In genomic region chr3:136498919-136499447, GRCh38 we compare ENCODE assay signal across 1 cellular context.
TF ChIP-seq lines count a peak whose summit lies in the region.

No MANE protein-coding gene starts in this region.

TF ChIP-seq in HepG2, 621 proteins besides CTCF, POLR2A, EP300 and RAD21 (continued from another document):
- TF ChIP-seq, protein P1, sequence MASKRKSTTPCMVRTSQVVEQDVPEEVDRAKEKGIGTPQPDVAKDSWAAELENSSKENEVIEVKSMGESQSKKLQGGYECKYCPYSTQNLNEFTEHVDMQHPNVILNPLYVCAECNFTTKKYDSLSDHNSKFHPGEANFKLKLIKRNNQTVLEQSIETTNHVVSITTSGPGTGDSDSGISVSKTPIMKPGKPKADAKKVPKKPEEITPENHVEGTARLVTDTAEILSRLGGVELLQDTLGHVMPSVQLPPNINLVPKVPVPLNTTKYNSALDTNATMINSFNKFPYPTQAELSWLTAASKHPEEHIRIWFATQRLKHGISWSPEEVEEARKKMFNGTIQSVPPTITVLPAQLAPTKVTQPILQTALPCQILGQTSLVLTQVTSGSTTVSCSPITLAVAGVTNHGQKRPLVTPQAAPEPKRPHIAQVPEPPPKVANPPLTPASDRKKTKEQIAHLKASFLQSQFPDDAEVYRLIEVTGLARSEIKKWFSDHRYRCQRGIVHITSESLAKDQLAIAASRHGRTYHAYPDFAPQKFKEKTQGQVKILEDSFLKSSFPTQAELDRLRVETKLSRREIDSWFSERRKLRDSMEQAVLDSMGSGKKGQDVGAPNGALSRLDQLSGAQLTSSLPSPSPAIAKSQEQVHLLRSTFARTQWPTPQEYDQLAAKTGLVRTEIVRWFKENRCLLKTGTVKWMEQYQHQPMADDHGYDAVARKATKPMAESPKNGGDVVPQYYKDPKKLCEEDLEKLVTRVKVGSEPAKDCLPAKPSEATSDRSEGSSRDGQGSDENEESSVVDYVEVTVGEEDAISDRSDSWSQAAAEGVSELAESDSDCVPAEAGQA (IDR thresholded peaks at IDR 0.05; ENCODE audit: low read depth), result no peak
- TF ChIP-seq, protein P1 (CRISPR knock-in tag; IDR thresholded peaks at IDR 0.05; ENCODE audit: borderline replicate concordance), result peak; percentile 21; the same call in 1 of the 2 replicates
- TF ChIP-seq DRAP1 (CRISPR knock-in tag; IDR thresholded peaks at IDR 0.05) (no peak), CREM (IDR thresholded peaks at IDR 0.05) (peak; percentile 70), CREM (CRISPR knock-in tag; IDR thresholded peaks at IDR 0.05) (no peak), NFE2 (CRISPR knock-in tag; IDR thresholded peaks at IDR 0.05) (no peak), ZNF530 (CRISPR knock-in tag; IDR thresholded peaks at IDR 0.05; ENCODE audit: low read depth) (no peak), REL (CRISPR knock-in tag; conservative IDR thresholded peaks at IDR 0.05) (no peak), ARHGAP35 (CRISPR knock-in tag; IDR thresholded peaks at IDR 0.05; ENCODE audit: borderline replicate concordance) (no peak), ZNF781 (CRISPR knock-in tag; IDR thresholded peaks at IDR 0.05; ENCODE audit: borderline replicate concordance, not compliant biosample characterization) (no peak), ZNF569 (CRISPR knock-in tag; IDR thresholded peaks at IDR 0.05; ENCODE audit: borderline replicate concordance) (no peak; the same call in 1 of the 2 replicates), ZNF800 (CRISPR knock-in tag; IDR thresholded peaks at IDR 0.05) (0 out of 2 replicates have a peak, but pooled peaks have one; percentile 39), PAX8 (CRISPR knock-in tag; IDR thresholded peaks at IDR 0.05; ENCODE audit: borderline replicate concordance) (no peak), ZNF687 (CRISPR knock-in tag; IDR thresholded peaks at IDR 0.05) (peak; percentile 35; the same call in 1 of the 2 replicates), ZBTB20 (CRISPR knock-in tag; IDR thresholded peaks at IDR 0.05; ENCODE audit: borderline replicate concordance, low read depth) (no peak; the same call in 1 of the 2 replicates), RBM22 (optimal IDR thresholded peaks at IDR 0.05; ENCODE audit: low read length) (no peak), ZNF567 (CRISPR knock-in tag; IDR thresholded peaks at IDR 0.05; ENCODE audit: borderline replicate concordance) (no peak), SNAPC2 (CRISPR knock-in tag; IDR thresholded peaks at IDR 0.05) (peak; percentile 75; the same call in 1 of the 2 replicates), SRSF1 (optimal IDR thresholded peaks at IDR 0.05; ENCODE audit: low read depth, low read length) (no peak), NFYB (CRISPR knock-in tag; IDR thresholded peaks at IDR 0.05) (no peak), ZNF230 (CRISPR knock-in tag; IDR thresholded peaks at IDR 0.05) (peak; percentile 65; the same call in 1 of the 2 replicates), ZNF12 (CRISPR knock-in tag; IDR thresholded peaks at IDR 0.05) (peak; percentile 85; the same call in 1 of the 2 replicates), EED (CRISPR knock-in tag; IDR thresholded peaks at IDR 0.05) (no peak), SMYD3 (CRISPR knock-in tag; IDR thresholded peaks at IDR 0.05) (0 out of 2 replicates have a peak, but pooled peaks have one; percentile 63)
- TF ChIP-seq, protein P2, sequence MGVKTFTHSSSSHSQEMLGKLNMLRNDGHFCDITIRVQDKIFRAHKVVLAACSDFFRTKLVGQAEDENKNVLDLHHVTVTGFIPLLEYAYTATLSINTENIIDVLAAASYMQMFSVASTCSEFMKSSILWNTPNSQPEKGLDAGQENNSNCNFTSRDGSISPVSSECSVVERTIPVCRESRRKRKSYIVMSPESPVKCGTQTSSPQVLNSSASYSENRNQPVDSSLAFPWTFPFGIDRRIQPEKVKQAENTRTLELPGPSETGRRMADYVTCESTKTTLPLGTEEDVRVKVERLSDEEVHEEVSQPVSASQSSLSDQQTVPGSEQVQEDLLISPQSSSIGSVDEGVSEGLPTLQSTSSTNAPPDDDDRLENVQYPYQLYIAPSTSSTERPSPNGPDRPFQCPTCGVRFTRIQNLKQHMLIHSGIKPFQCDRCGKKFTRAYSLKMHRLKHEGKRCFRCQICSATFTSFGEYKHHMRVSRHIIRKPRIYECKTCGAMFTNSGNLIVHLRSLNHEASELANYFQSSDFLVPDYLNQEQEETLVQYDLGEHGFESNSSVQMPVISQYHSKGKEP (CRISPR knock-in tag; IDR thresholded peaks at IDR 0.05), result no peak
- TF ChIP-seq, protein P3, sequence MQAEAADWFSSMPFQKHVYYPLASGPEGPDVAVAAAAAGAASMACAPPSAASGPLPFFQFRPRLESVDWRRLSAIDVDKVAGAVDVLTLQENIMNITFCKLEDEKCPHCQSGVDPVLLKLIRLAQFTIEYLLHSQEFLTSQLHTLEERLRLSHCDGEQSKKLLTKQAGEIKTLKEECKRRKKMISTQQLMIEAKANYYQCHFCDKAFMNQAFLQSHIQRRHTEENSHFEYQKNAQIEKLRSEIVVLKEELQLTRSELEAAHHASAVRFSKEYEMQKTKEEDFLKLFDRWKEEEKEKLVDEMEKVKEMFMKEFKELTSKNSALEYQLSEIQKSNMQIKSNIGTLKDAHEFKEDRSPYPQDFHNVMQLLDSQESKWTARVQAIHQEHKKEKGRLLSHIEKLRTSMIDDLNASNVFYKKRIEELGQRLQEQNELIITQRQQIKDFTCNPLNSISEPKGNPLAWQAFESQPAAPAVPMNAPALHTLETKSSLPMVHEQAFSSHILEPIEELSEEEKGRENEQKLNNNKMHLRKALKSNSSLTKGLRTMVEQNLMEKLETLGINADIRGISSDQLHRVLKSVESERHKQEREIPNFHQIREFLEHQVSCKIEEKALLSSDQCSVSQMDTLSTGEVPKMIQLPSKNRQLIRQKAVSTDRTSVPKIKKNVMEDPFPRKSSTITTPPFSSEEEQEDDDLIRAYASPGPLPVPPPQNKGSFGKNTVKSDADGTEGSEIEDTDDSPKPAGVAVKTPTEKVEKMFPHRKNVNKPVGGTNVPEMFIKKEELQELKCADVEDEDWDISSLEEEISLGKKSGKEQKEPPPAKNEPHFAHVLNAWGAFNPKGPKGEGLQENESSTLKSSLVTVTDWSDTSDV (CRISPR knock-in tag; IDR thresholded peaks at IDR 0.05), result no peak
